ENCODE assay signal across 1 cellular context in the genomic region with DNA sequence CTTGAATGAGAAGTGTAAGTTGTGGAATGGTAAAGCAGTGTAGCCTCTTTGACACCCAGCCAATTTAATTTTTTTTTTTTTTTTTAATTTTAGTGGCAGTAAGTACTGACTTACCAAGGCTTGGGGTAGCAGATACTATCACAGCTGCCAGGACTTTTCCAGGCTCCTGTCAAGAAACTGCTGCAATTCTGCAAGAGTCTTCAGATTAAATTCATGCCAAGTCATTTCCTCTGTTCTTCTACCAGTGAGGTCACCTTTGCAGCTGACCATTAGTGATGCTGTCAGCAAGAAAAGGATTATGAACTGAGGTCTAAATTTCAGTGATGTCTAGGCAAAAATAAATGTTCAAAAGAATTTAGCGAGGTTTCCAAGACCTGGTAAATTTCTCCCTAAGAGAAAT.
A peak's percentile ranks its signal among the peaks of the same experiment; 100 is the strongest.
TF ChIP-seq lines count a peak whose summit lies in the region.

No MANE protein-coding gene starts in this region.

TF ChIP-seq in K562, 482 proteins besides CTCF, POLR2A, EP300 and RAD21 (continued from another document and continues in another):
- TF ChIP-seq, protein P1, sequence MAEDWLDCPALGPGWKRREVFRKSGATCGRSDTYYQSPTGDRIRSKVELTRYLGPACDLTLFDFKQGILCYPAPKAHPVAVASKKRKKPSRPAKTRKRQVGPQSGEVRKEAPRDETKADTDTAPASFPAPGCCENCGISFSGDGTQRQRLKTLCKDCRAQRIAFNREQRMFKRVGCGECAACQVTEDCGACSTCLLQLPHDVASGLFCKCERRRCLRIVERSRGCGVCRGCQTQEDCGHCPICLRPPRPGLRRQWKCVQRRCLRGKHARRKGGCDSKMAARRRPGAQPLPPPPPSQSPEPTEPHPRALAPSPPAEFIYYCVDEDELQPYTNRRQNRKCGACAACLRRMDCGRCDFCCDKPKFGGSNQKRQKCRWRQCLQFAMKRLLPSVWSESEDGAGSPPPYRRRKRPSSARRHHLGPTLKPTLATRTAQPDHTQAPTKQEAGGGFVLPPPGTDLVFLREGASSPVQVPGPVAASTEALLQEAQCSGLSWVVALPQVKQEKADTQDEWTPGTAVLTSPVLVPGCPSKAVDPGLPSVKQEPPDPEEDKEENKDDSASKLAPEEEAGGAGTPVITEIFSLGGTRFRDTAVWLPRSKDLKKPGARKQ (CRISPR knock-in tag; IDR thresholded peaks at IDR 0.05): no peak
- TF ChIP-seq ZNF41 (CRISPR knock-in tag; conservative IDR thresholded peaks at IDR 0.05) (no peak), ZNF212 (CRISPR knock-in tag; IDR thresholded peaks at IDR 0.05) (no peak), CREBBP (IDR thresholded peaks at IDR 0.05; ENCODE audit: low read depth, low read length) (no peak), MYBL2 (IDR thresholded peaks at IDR 0.05; ENCODE audit: low read depth) (no peak), MYBL2 (CRISPR knock-in tag; IDR thresholded peaks at IDR 0.05; ENCODE audit: borderline replicate concordance) (no peak), RFX5 (IDR thresholded peaks at IDR 0.05; ENCODE audit: low read depth, low read length) (no peak), JUND (IDR thresholded peaks at IDR 0.05; ENCODE audit: borderline replicate concordance, low read depth, low read length) (peak; percentile 60; the same call in 1 of the 2 replicates), JUND (tag; IDR thresholded peaks at IDR 0.05; ENCODE audit: borderline replicate concordance, low read depth, low read length) (no peak), GATA2 (CRISPR knock-in tag; IDR thresholded peaks at IDR 0.05) (no peak), TAF7 (tag; IDR thresholded peaks at IDR 0.05) (no peak), ZNF764 (CRISPR knock-in tag; IDR thresholded peaks at IDR 0.05; ENCODE audit: low read depth) (no peak), SMC3 (conservative IDR thresholded peaks at IDR 0.05; ENCODE audit: insufficient read depth, low read depth, low read length) (no peak), CEBPZ (IDR thresholded peaks at IDR 0.05; ENCODE audit: borderline replicate concordance, low read depth, low read length) (no peak), SMARCA4 (IDR thresholded peaks at IDR 0.05) (peak; percentile 21; the same call in 1 of the 2 replicates), ZNF143 (CRISPR knock-in tag; IDR thresholded peaks at IDR 0.05) (no peak), ZNF318 (IDR thresholded peaks at IDR 0.05; ENCODE audit: borderline replicate concordance in 1 of 2, low read depth in 1 of 2) (0 out of 4 replicates have a peak, but pooled peaks of 1 of the 2 experiments have one; percentile 21), NFIX (CRISPR knock-in tag; IDR thresholded peaks at IDR 0.05; ENCODE audit: low read depth) (no peak), MEF2D (tag; conservative IDR thresholded peaks at IDR 0.05; ENCODE audit: low read depth) (no peak), MAFF (IDR thresholded peaks at IDR 0.05; ENCODE audit: low read length) (peak; percentile 55), ATF7 (IDR thresholded peaks at IDR 0.05) (peak; percentile 59; the same call in 1 of the 2 replicates), KAT8 (IDR thresholded peaks at IDR 0.05; ENCODE audit: low read depth) (no peak), ZNF316 (IDR thresholded peaks at IDR 0.05) (peak; percentile 68), NR2F6 (CRISPR knock-in tag; IDR thresholded peaks at IDR 0.05) (no peak), JUN (IDR thresholded peaks at IDR 0.05; ENCODE audit: borderline replicate concordance, low read depth, low read length) (0 out of 2 replicates have a peak, but pooled peaks have one; percentile 24), JUN (CRISPR knock-in tag; IDR thresholded peaks at IDR 0.05; ENCODE audit: borderline replicate concordance) (no peak), SNRNP70 (optimal IDR thresholded peaks at IDR 0.05; ENCODE audit: low read depth, low read length) (no peak), NFE2 (IDR thresholded peaks at IDR 0.05; ENCODE audit: low read depth) (peak; percentile 72), RAD51 (IDR thresholded peaks at IDR 0.05; ENCODE audit: borderline replicate concordance, low read depth) (no peak), BRF1 (IDR thresholded peaks at IDR 0.05; ENCODE audit: borderline replicate concordance, extremely low read depth, insufficient read length) (no peak), ETV1 (tag; conservative IDR thresholded peaks at IDR 0.05; ENCODE audit: low read depth) (peak; percentile 54; the same call in 1 of the 2 replicates), CBFA2T3 (IDR thresholded peaks at IDR 0.05) (0 out of 2 replicates have a peak, but pooled peaks have one; percentile 6), PTBP1 (IDR thresholded peaks at IDR 0.05; ENCODE audit: low read depth, low read length) (no peak), ZNF253 (CRISPR knock-in tag; conservative IDR thresholded peaks at IDR 0.05) (no peak), NKRF (IDR thresholded peaks at IDR 0.05; ENCODE audit: borderline replicate concordance) (no peak), ZNF354B (CRISPR knock-in tag; IDR thresholded peaks at IDR 0.05) (no peak), MAFG (tag; conservative IDR thresholded peaks at IDR 0.05) (peak; percentile 79), TAF9B (IDR thresholded peaks at IDR 0.05; ENCODE audit: partially characterized antibody) (peak; percentile 26)
- TF ChIP-seq, protein P2, sequence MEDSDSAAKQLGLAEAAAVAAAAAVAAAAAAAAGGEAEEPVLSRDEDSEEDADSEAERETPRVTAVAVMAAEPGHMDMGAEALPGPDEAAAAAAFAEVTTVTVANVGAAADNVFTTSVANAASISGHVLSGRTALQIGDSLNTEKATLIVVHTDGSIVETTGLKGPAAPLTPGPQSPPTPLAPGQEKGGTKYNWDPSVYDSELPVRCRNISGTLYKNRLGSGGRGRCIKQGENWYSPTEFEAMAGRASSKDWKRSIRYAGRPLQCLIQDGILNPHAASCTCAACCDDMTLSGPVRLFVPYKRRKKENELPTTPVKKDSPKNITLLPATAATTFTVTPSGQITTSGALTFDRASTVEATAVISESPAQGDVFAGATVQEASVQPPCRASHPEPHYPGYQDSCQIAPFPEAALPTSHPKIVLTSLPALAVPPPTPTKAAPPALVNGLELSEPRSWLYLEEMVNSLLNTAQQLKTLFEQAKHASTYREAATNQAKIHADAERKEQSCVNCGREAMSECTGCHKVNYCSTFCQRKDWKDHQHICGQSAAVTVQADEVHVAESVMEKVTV (CRISPR knock-in tag; IDR thresholded peaks at IDR 0.05): no peak
- TF ChIP-seq, protein P3, sequence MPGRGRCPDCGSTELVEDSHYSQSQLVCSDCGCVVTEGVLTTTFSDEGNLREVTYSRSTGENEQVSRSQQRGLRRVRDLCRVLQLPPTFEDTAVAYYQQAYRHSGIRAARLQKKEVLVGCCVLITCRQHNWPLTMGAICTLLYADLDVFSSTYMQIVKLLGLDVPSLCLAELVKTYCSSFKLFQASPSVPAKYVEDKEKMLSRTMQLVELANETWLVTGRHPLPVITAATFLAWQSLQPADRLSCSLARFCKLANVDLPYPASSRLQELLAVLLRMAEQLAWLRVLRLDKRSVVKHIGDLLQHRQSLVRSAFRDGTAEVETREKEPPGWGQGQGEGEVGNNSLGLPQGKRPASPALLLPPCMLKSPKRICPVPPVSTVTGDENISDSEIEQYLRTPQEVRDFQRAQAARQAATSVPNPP (IDR thresholded peaks at IDR 0.05; ENCODE audit: borderline replicate concordance, insufficient read depth, insufficient read length): no peak
- TF ChIP-seq, protein P4, sequence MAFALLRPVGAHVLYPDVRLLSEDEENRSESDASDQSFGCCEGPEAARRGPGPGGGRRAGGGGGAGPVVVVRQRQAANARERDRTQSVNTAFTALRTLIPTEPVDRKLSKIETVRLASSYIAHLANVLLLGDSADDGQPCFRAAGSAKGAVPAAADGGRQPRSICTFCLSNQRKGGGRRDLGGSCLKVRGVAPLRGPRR (CRISPR knock-in tag; IDR thresholded peaks at IDR 0.05): no peak
- TF ChIP-seq, protein P5, sequence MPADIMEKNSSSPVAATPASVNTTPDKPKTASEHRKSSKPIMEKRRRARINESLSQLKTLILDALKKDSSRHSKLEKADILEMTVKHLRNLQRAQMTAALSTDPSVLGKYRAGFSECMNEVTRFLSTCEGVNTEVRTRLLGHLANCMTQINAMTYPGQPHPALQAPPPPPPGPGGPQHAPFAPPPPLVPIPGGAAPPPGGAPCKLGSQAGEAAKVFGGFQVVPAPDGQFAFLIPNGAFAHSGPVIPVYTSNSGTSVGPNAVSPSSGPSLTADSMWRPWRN (IDR thresholded peaks at IDR 0.05; ENCODE audit: low read depth): no peak
